Comparison of ENCODE assay signal across 14 cellular contexts in the genomic region with DNA sequence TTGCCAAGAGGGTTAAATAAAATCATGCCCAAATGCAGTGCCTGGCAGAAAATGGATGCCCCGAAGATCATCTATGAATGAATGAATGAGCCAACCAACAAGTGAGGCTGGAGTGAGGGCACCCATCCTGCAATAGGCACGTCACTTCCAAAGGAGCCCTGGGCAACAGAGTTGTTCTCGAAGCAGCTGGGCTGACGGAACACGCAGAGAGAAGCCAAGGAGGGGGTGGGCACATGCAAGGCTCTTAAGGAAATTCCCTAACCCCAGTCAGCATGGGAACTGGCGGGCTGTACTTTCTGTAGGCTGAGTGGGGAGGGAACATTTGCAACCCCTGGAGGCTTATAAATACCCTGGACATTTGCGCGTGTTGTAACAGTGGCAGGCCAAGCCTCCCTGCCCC. TPM values are rescaled to one million over a fixed set of nuclear protein-coding genes. Genes with fewer than 3 reads are reported as not detected.
A peak's percentile ranks its signal among the peaks of the same experiment; 100 is the strongest.
DNase-seq lines count a peak whose midpoint lies in the region; ATAC-seq and TF ChIP-seq lines count a peak whose summit lies in the region.
"Had no signal": no experiment of that assay in that cellular context is flagged by ENCODE, and none has a peak within 500 bp of the region (broad histone marks: within the 10 kb centered on the region; RNA-seq: fewer than 3 reads in every experiment).

No MANE protein-coding gene starts in this region.

- peak overlapping the region; percentile 44 for H3K9ac ChIP-seq in neuronal stem cell (ENCODE audit: low read depth, low read length, poor library complexity)

- peaks cover 11% of the 10 kb centered on the region for H3K79me1 ChIP-seq in neuronal stem cell (ENCODE audit: low read depth, low read length)

- H3F3A ChIP-seq in PC-9 (ENCODE audit: insufficient read depth, low read depth) = peaks cover 20% of the 10 kb centered on the region; the same call in 1 of the 2 replicates

- no peak overlapping the region for H3K18ac ChIP-seq in neuronal stem cell (ENCODE audit: low read length)

- H3K27ac Mint-ChIP-seq in central memory CD8-positive, alpha-beta T cell (ENCODE audit: low read depth) = peak overlapping the region; percentile 74
- H3K27ac Mint-ChIP-seq: CD8-positive, alpha-beta T cell had no signal

- H3K4ac ChIP-seq in neuronal stem cell (ENCODE audit: low read length) = no peak overlapping the region

- H3K23ac ChIP-seq in neuronal stem cell (ENCODE audit: low read depth, low read length, poor library complexity) = no peak overlapping the region

- H2AFZ ChIP-seq in neuronal stem cell (ENCODE audit: low read length) (no peak overlapping the region), PC-9 (no peak overlapping the region)

- H3K4me1 Mint-ChIP-seq in central memory CD8-positive, alpha-beta T cell = no peaks in the 10 kb centered on the region

- H2BK12ac ChIP-seq in neuronal stem cell (ENCODE audit: low read length) = no peak overlapping the region

- peaks cover 5% of the 10 kb centered on the region; the same call in 1 of the 2 replicates for H3K4me1 ChIP-seq in HEK293 (ENCODE audit: control insufficient read depth, insufficient read depth, low read length)
- peaks cover 0 to 2% of the 10 kb centered on the region in 2 donors for H3K4me1 ChIP-seq in neuronal stem cell (ENCODE audit: control insufficient read depth in 2 of 2, insufficient read depth in 1 of 2, low read depth in 1 of 2, low read length in 2 of 2)
- H3K4me1 ChIP-seq in PC-9 (replicated peaks; ENCODE audit: insufficient read depth) = peaks cover 15% of the 10 kb centered on the region
- H3K4me1 ChIP-seq: Caco-2 had no signal

- H2AK5ac ChIP-seq in neuronal stem cell (ENCODE audit: low read depth, low read length) = no peak overlapping the region

- peaks cover 40% of the 10 kb centered on the region for H3K36me3 Mint-ChIP-seq in central memory CD8-positive, alpha-beta T cell (ENCODE audit: insufficient read depth)

- no peak overlapping the region for H4K8ac ChIP-seq in neuronal stem cell (ENCODE audit: low read depth, low read length)

- H3K9me2 ChIP-seq in PC-9 (ENCODE audit: insufficient read depth) = no peaks in the 10 kb centered on the region

- H3K36me3 ChIP-seq in HEK293 (ENCODE audit: control insufficient read depth in 2 of 2, insufficient read depth in 1 of 2, low read length in 2 of 2) = peaks cover 66 to 98% of the 10 kb centered on the region in 2 experiments; a peak in 2 of 3 replicates
- H3K36me3 ChIP-seq in neuronal stem cell (replicated peaks in 1 of 2; ENCODE audit: control insufficient read depth in 2 of 2, insufficient read depth in 2 of 2, low read length in 2 of 2) = peaks cover 76 to 96% of the 10 kb centered on the region in 2 donors
- peaks cover 58% of the 10 kb centered on the region for H3K36me3 ChIP-seq in PC-9 (ENCODE audit: low read depth)

- no peak overlapping the region for H3K27ac ChIP-seq in HEK293 (ENCODE audit: extremely low read depth, low read depth, low read length)
- H3K27ac ChIP-seq in neuronal stem cell (replicated peaks; ENCODE audit: low read length) = no peak overlapping the region
- H3K27ac ChIP-seq in PC-9 = no peak overlapping the region

- H3K4me3 ChIP-seq in HEK293 (ENCODE audit: low read depth, low read length) (no peak overlapping the region), neuronal stem cell (ENCODE audit: low read length in 2 of 2) (no peak overlapping the region), PC-9 (no peak overlapping the region)

- peak overlapping the region; percentile 39 for H2BK5ac ChIP-seq in neuronal stem cell (ENCODE audit: low read length)

- no peak for TF ChIP-seq CTCF in HEK293 (tag by site-specific recombination; IDR thresholded peaks at IDR 0.05)
- TF ChIP-seq CTCF in PC-9 (conservative IDR thresholded peaks at IDR 0.05) = no peak

- BruUV-seq in PC-9 (replicated peaks; lab: Mats Ljungman, UMichigan) = no TSS peak

- no peak overlapping the region for H4K91ac ChIP-seq in neuronal stem cell (ENCODE audit: low read depth, low read length, poor library complexity)

- H2BK120ac ChIP-seq in neuronal stem cell (ENCODE audit: low read depth, low read length) = no peak overlapping the region

- no peak overlapping the region for H3K4me3 Mint-ChIP-seq in central memory CD8-positive, alpha-beta T cell
- H3K4me3 Mint-ChIP-seq: CD8-positive, alpha-beta T cell had no signal

- H3K4me2 ChIP-seq in neuronal stem cell (ENCODE audit: insufficient read depth, low read length, poor library complexity, severe bottlenecking) (no peak overlapping the region), PC-9 (no peak overlapping the region)

- CTCF ChIA-PET in HEK293 (lab: Yijun Ruan, JAX) (interaction anchor here (1.1 kb wide), 1 partner anchor 9 kb away, joined by 3 read pairs; no protein-coding TSS in a partner anchor), PC-9 (lab: Charles Lee) (no interaction called here)

- H3K14ac ChIP-seq in neuronal stem cell (ENCODE audit: low read length) = no peak overlapping the region

- H4K20me1 ChIP-seq in PC-9 (ENCODE audit: insufficient read depth) = peaks cover 14% of the 10 kb centered on the region

- 0 out of 2 replicates have a peak, but pooled peaks cover 7% of the 10 kb centered on the region for H3K79me2 ChIP-seq in PC-9 (ENCODE audit: low read depth)

- no CpG with 5 or more reads among the region's 8 CpGs for WGBS in neuronal stem cell (ENCODE audit: extremely low coverage in 2 of 2, insufficient read length in 2 of 2, insufficient replicate concordance in 1 of 2), 2 donors

- ATAC-seq in central memory CD8-positive, alpha-beta T cell (replicated peaks; ENCODE audit: extremely low read depth, poor library complexity, severe bottlenecking) = no peak
- ATAC-seq in GM21390 (IDR thresholded peaks at IDR 0.05; ENCODE audit: unreplicated experiment) = no peak
- ATAC-seq: CD8-positive, alpha-beta T cell had no signal

- H3K27me3 ChIP-seq in neuronal stem cell (ENCODE audit: control insufficient read depth in 3 of 3, insufficient read depth in 3 of 3, low read depth in 1 of 3, low read length in 3 of 3) (no peaks in the 10 kb centered on the region), PC-9 (ENCODE audit: insufficient read depth, low read depth) (no peaks in the 10 kb centered on the region)

- intact Hi-C loops in PC-9 (cut with micrococcal nuclease; ENCODE audit: unreplicated experiment) = no loop called here

- no peak for DNase-seq in central memory CD8-positive, alpha-beta T cell (ENCODE audit: low spot score in 2 of 2)
- DNase-seq in neuronal stem cell (ENCODE audit: low spot score) = no peak
- DNase-seq in PC-9 = no peak
- no peak for DNase-seq in activated T-cell treated with anti-CD3 and anti-CD28 coated beads for 4 hours
- DNase-seq: Caco-2; CD8-positive, alpha-beta T cell; DMS153; DND-41; GOT3; HCEC 1CT had no signal

- POLR2A ChIA-PET in HEK293 (lab: Yijun Ruan, JAX) (interaction anchor here (1.1 kb wide), 1 partner anchor 129 kb away, joined by 3 read pairs; the partner anchor contains the start of gene TEF), PC-9 (lab: Charles Lee; ENCODE audit: unreplicated experiment) (no interaction called here)

- H3K9me3 ChIP-seq in HEK293 (ENCODE audit: control insufficient read depth, insufficient read depth, low read depth, low read length) (no peaks in the 10 kb centered on the region), neuronal stem cell (replicated peaks in 1 of 2; ENCODE audit: control insufficient read depth in 2 of 2, insufficient read depth in 1 of 2, low read depth in 1 of 2, low read length in 2 of 2) (no peaks in the 10 kb centered on the region), PC-9 (ENCODE audit: insufficient read depth, low read depth) (no peaks in the 10 kb centered on the region)
- H3K9me3 ChIP-seq: Caco-2 had no signal

- H3K27me3 Mint-ChIP-seq in central memory CD8-positive, alpha-beta T cell = no peaks in the 10 kb centered on the region

- no peak overlapping the region for H2BK15ac ChIP-seq in neuronal stem cell (ENCODE audit: low read length)

- no peaks in the 10 kb centered on the region for H3K9me3 Mint-ChIP-seq in central memory CD8-positive, alpha-beta T cell
- H3K9me3 Mint-ChIP-seq: CD8-positive, alpha-beta T cell had no signal

TF ChIP-seq in HEK293, 187 proteins besides CTCF, POLR2A, EP300 and RAD21:
- TF ChIP-seq ZNF311 (tag by site-specific recombination; IDR thresholded peaks at IDR 0.05; ENCODE audit: borderline replicate concordance) = no peak
- no peak for TF ChIP-seq ZNF138 (tag by site-specific recombination; IDR thresholded peaks at IDR 0.05; ENCODE audit: borderline replicate concordance)
- TF ChIP-seq ZIC2 (tag by site-specific recombination; IDR thresholded peaks at IDR 0.05) = 0 out of 2 replicates have a peak, but pooled peaks have one; percentile 7
- TF ChIP-seq ZNF623 (tag by site-specific recombination; IDR thresholded peaks at IDR 0.05) = 0 out of 2 replicates have a peak, but pooled peaks have one; percentile 18

RNA-seq across cellular contexts. Expression of gene CHADL, which starts 11.6 kb away (rescaled TPM):
- 0.13 TPM for polyA plus RNA-seq in neuronal stem cell (2013, experiment 1 of 2)
- polyA plus RNA-seq in neuronal stem cell (2013, experiment 2 of 2) = 0.18 TPM
- 0.63 and 0.74 TPM in 2 replicates for total RNA-seq in PC-9 (2021)
- total RNA-seq: A172, A673 had no signal

RNA-seq across cellular contexts. Expression of gene RANGAP1, which starts 33.6 kb away (rescaled TPM):
- polyA plus RNA-seq in neuronal stem cell (2013, experiment 1 of 2) = 63.0 TPM
- polyA plus RNA-seq in neuronal stem cell (2013, experiment 2 of 2) = 61.9 TPM
- total RNA-seq in PC-9 (2021) = 142 and 160 TPM in 2 replicates

RNA-seq across cellular contexts. Expression of gene L3MBTL2, which starts 47.3 kb away (rescaled TPM):
- 11.1 TPM for polyA plus RNA-seq in neuronal stem cell (2013, experiment 1 of 2)
- polyA plus RNA-seq in neuronal stem cell (2013, experiment 2 of 2) = 11.4 TPM
- 21.2 and 22.3 TPM in 2 replicates for total RNA-seq in PC-9 (2021)

RNA-seq across cellular contexts. Expression of gene ZC3H7B, which starts 49.0 kb away (rescaled TPM):
- 38.6 TPM for polyA plus RNA-seq in neuronal stem cell (2013, experiment 1 of 2)
- polyA plus RNA-seq in neuronal stem cell (2013, experiment 2 of 2) = 38.4 TPM
- 54.5 and 62.7 TPM in 2 replicates for total RNA-seq in PC-9 (2021)
